Comparison of ENCODE assay signal across 12 cellular contexts in genomic region chr4:185775792-185776555, GRCh38. TPM values are rescaled to one million over a fixed set of nuclear protein-coding genes. Genes with fewer than 3 reads are reported as not detected.
A peak's percentile ranks its signal among the peaks of the same experiment; 100 is the strongest.
DNase-seq lines count a peak whose midpoint lies in the region; ATAC-seq and TF ChIP-seq lines count a peak whose summit lies in the region.
"Had no signal": no experiment of that assay in that cellular context is flagged by ENCODE, and none has a peak within 500 bp of the region (broad histone marks: within the 10 kb centered on the region; RNA-seq: fewer than 3 reads in every experiment).

No MANE protein-coding gene starts in this region.

- intact Hi-C loops in OCI-LY7 (cut with micrococcal nuclease; ENCODE audit: unreplicated experiment), result no loop called here
- intact Hi-C loops in right lobe of liver (cut with DNase I), result no loop called here
- intact Hi-C loops in tibial artery (cut with DNase I; ENCODE audit: low total_unique reads), result loop anchor here (10.0 kb wide), 2 partner anchors 71 to 121 kb away; no protein-coding TSS in a partner anchor

- DNase-seq in OCI-LY7 (ENCODE audit: low spot score), result no peak
- peak; percentile 46 for DNase-seq in epithelial cell of esophagus (ENCODE audit: low read depth)
- DNase-seq in right lobe of liver, result peak in 1 of 3 donors; percentile 70
- DNase-seq in tibial artery, result no peak
- no peak for DNase-seq in nucleus accumbens (lab: John Stamatoyannopoulos, UW)
- DNase-seq in activated CD4-positive, alpha-beta T cell treated with anti-CD3 and anti-CD28 coated beads for 1 hour, result no peak
- no peak for DNase-seq in NCI-H146 treated with DMSO at 0.1 percent for 48 hours (lab: John Stamatoyannopoulos, UW; ENCODE audit: unreplicated experiment)
- DNase-seq: NCI-H1105 treated with DMSO at 0.1 percent for 48 hours, NCI-H526, SIG-M5 had no signal

- H3K27ac ChIP-seq in OCI-LY7 (ENCODE audit: low read depth, low read length, poor library complexity, severe bottlenecking) (no peak overlapping the region), right lobe of liver (peak overlapping the region; percentile 83 to 98 (median 96)), tibial artery (peak overlapping the region; percentile 89 to 96)

- TF ChIP-seq POLR2A in right lobe of liver (IDR thresholded peaks at IDR 0.05), result no peak

- no peaks in the 10 kb centered on the region for H3K4me1 ChIP-seq in OCI-LY7 (ENCODE audit: insufficient read depth, low read length, poor library complexity, severe bottlenecking)
- peaks cover 0 to 11% (median 6%) of the 10 kb centered on the region in 4 donors for H3K4me1 ChIP-seq in right lobe of liver
- peaks cover 0 to 31% (median 3%) of the 10 kb centered on the region in 4 donors for H3K4me1 ChIP-seq in tibial artery

- 30% methylated on average over 4 of the region's 4 CpGs for WGBS in right lobe of liver (ENCODE audit: insufficient coverage, low coverage, low lambda C conversion rate, missing lambda C conversion rate)

- peaks cover 17% of the 10 kb centered on the region for H3K36me3 ChIP-seq in OCI-LY7 (ENCODE audit: insufficient read depth, low read length)
- no peaks in the 10 kb centered on the region for H3K36me3 ChIP-seq in right lobe of liver
- H3K36me3 ChIP-seq in tibial artery, result no peaks in the 10 kb centered on the region

- no peaks in the 10 kb centered on the region for H3K9me3 ChIP-seq in OCI-LY7 (ENCODE audit: low read length)
- no peaks in the 10 kb centered on the region for H3K9me3 ChIP-seq in right lobe of liver
- H3K9me3 ChIP-seq in tibial artery, result no peaks in the 10 kb centered on the region

- no TSS peak for BruUV-seq in OCI-LY7 (replicated peaks; lab: Mats Ljungman, UMichigan)

- CTCF ChIA-PET in OCI-LY7 (lab: Charles Lee; ENCODE audit: unreplicated experiment), result interaction anchor here (0.5 kb wide), 1 partner anchor 1235 kb away, joined by 3 read pairs; no protein-coding TSS in a partner anchor

- POLR2A ChIA-PET in OCI-LY7 (lab: Charles Lee), result no interaction called here

- H3K4me2 ChIP-seq in OCI-LY7 (ENCODE audit: low read length), result peak overlapping the region; percentile 10; the same call in 1 of the 2 replicates

- H3K4me3 ChIP-seq in OCI-LY7 (ENCODE audit: low read depth, low read length, poor library complexity, severe bottlenecking) (no peak overlapping the region), epithelial cell of esophagus (ENCODE audit: low read length) (no peak overlapping the region), right lobe of liver (peak overlapping the region in 2 of 3 donors; percentile 38 to 48), tibial artery (peak overlapping the region; percentile 61)

- H3K27me3 ChIP-seq in right lobe of liver (no peaks in the 10 kb centered on the region), tibial artery (no peaks in the 10 kb centered on the region)

- TF ChIP-seq CTCF in OCI-LY7 (conservative IDR thresholded peaks at IDR 0.05; ENCODE audit: low read length), result no peak
- TF ChIP-seq CTCF in epithelial cell of esophagus (IDR thresholded peaks at IDR 0.05; ENCODE audit: insufficient read depth, low read depth, low read length, missing control alignments), result no peak
- peak in 1 of 4 donors; percentile 11 for TF ChIP-seq CTCF in right lobe of liver (IDR thresholded peaks at IDR 0.05)
- TF ChIP-seq CTCF in tibial artery (IDR thresholded peaks at IDR 0.05), result no peak

- no peaks in the 10 kb centered on the region for H3K9me2 ChIP-seq in OCI-LY7 (ENCODE audit: insufficient read depth, low read length)

- no peaks in the 10 kb centered on the region for H3K79me2 ChIP-seq in OCI-LY7 (ENCODE audit: insufficient read depth, low read depth, low read length)

- no peaks in the 10 kb centered on the region for H4K20me1 ChIP-seq in OCI-LY7 (ENCODE audit: insufficient read depth, low read length)

- no peak overlapping the region for H2AFZ ChIP-seq in OCI-LY7 (ENCODE audit: low read length)

- ATAC-seq in right lobe of liver (peak; percentile 44 to 70 (median 65)), HG02852 (IDR thresholded peaks at IDR 0.05; ENCODE audit: unreplicated experiment) (no peak)

RNA-seq across cellular contexts. Expression of gene SORBS2, which starts 36.0 kb away (rescaled TPM):
- total RNA-seq in OCI-LY7 (2014; rRNA removed; shearing (Covaris generic)), result 33.2 and 34.7 TPM in 2 replicates
- total RNA-seq in OCI-LY7 (2022) (43.5 and 46.7 TPM in 2 replicates), right lobe of liver (100 to 1,000 TPM in 4 of 6 experiments, 10 to 100 TPM in 2; 60.8 to 144 (median 107) TPM)
- total RNA-seq: activated T-helper 1 cell treated with anti-CD3 and anti-CD28 coated beads, Interleukin-12 subunit alpha, Interleukin-12 subunit beta, Interleukin-2, Interleukin-4 antibody, amounts not matched to agents 30 ng/mL and 10 ng/mL and 1 ng/mL, durations not matched to agents 14 hours and 24 hours and 36 hours had no signal

Comparison
In these comparisons a context has a peak if more than half of its experiments do, and no peak if none do; other contexts are left out.
1. H3K4me3 ChIP-seq: peak in right lobe of liver (2 of 3) and tibial artery (2 of 2); none in OCI-LY7 (single experiment) and epithelial cell of esophagus (single experiment).